In genomic region chr6:139850512-139850911, GRCh38 we compare ENCODE assay signal across 34 cellular contexts.
"Had no signal": no experiment of that assay in that cellular context is flagged by ENCODE, and none has a peak within 500 bp of the region (broad histone marks: within the 10 kb centered on the region; RNA-seq: fewer than 3 reads in every experiment).

No MANE protein-coding gene starts in this region.

- H3K4me3 ChIP-seq: MG63 had no signal

- H3K27ac ChIP-seq: KMS-11 had no signal

- H3K4me2 ChIP-seq: KMS-11 had no signal

- H3K9ac ChIP-seq: KMS-11 had no signal

- H3K36me3 ChIP-seq: MG63 had no signal

- DNase-seq: Karpas-422, Kasumi-1, MG63, MM.1S, MV-4-11, NCI-H1048, NCI-H1092, NCI-H1092 treated with DMSO at 0.1 percent for 48 hours, NCI-H1105, NCI-H1105 treated with DMSO at 0.1 percent for 48 hours, NCI-H1417, NCI-H1417 treated with DMSO at 0.1 percent for 48 hours, NCI-H1436, NCI-H1436 treated with DMSO at 0.1 percent for 48 hours, NCI-H146, NCI-H1694, NCI-H1694 treated with DMSO at 0.1 percent for 48 hours, NCI-H187, NCI-H187 treated with DMSO at 0.1 percent for 48 hours, NCI-H1930, NCI-H2029, NCI-H2029 treated with DMSO at 0.1 percent for 48 hours, NCI-H2081, NCI-H2081 treated with DMSO at 0.1 percent for 48 hours, NCI-H2107, NCI-H2171, NCI-H2171 treated with DMSO at 0.1 percent for 48 hours, NCI-H2227 treated with DMSO at 0.1 percent for 48 hours, NCI-H226, NCI-H345, NCI-H446, NCI-H446 treated with DMSO at 0.1 percent for 48 hours, NCI-H510A had no signal

- H3K27me3 ChIP-seq: MG63 had no signal
